1 cellular context compared by ENCODE assay signal in the genomic region with DNA sequence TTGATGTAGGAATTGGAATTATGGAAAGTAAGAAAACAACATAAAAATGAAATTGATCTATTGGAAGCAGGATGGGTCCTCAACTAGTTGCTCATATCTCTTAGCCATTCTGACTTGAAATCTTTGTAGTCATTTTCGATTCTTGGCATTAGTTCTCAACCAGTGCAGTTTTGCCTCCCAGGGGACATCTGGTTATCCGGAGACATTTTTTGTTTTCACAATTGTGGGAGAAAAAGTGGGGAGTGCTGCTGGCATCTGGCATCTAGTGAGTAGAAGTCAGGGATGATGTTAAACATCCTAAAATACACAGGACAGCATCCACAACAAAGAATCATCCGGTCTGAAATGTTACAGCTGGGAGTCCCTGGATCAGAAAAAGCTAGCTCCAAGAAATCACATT.
TF ChIP-seq lines count a peak whose summit lies in the region.

No MANE protein-coding gene starts in this region.

TF ChIP-seq in IMR-90, 13 proteins besides CTCF, POLR2A, EP300 and RAD21 (continued from another document):
- TF ChIP-seq ELK1 (IDR thresholded peaks at IDR 0.05; ENCODE audit: borderline replicate concordance, low read depth, low read length) (no peak), MXI1 (IDR thresholded peaks at IDR 0.05; ENCODE audit: borderline replicate concordance, low read depth, low read length) (no peak), CEBPB (IDR thresholded peaks at IDR 0.05; ENCODE audit: low read depth, low read length) (no peak), MAFK (IDR thresholded peaks at IDR 0.05; ENCODE audit: low read depth, low read length) (no peak), FOS (IDR thresholded peaks at IDR 0.05; ENCODE audit: low read depth, low read length) (no peak), CHD1 (IDR thresholded peaks at IDR 0.05; ENCODE audit: low read depth, low read length) (no peak), BHLHE40 (IDR thresholded peaks at IDR 0.05; ENCODE audit: low read depth, low read length) (no peak)
